Comparison of ENCODE assay signal across 10 cellular contexts in genomic region chrX:48694776-48695523, GRCh38. TPM values are rescaled to one million over a fixed set of nuclear protein-coding genes. Genes with fewer than 3 reads are reported as not detected.
DNase-seq lines count a peak whose midpoint lies in the region; ATAC-seq and TF ChIP-seq lines count a peak whose summit lies in the region.
"Had no signal": no experiment of that assay in that cellular context is flagged by ENCODE, and none has a peak within 500 bp of the region (broad histone marks: within the 10 kb centered on the region; RNA-seq: fewer than 3 reads in every experiment).

No MANE protein-coding gene starts in this region.

- H3K27ac Mint-ChIP-seq in CD8-positive, alpha-beta T cell = peak overlapping the region; percentile 98
- peak overlapping the region; percentile 98 for H3K27ac Mint-ChIP-seq in activated naive CD8-positive, alpha-beta T cell treated with anti-CD3 and anti-CD28 coated beads, Interleukin-2, amount 10 ng/mL, durations not matched to agents 7 days and 5 days
- peak overlapping the region; percentile 88 to 96 for H3K27ac Mint-ChIP-seq in natural killer cell treated with Interleukin-12 subunit alpha and Interleukin-12 subunit beta and Interleukin-15 and Interleukin-18, amount 100 ng/mL, for 72 hours

- H3K4me1 Mint-ChIP-seq in CD8-positive, alpha-beta T cell (ENCODE audit: low read depth) = peaks cover 24% of the 10 kb centered on the region
- H3K4me1 Mint-ChIP-seq in activated naive CD8-positive, alpha-beta T cell treated with anti-CD3 and anti-CD28 coated beads, Interleukin-2, amount 10 ng/mL, durations not matched to agents 7 days and 5 days = peaks cover 16% of the 10 kb centered on the region
- peaks cover 16 to 26% of the 10 kb centered on the region in 2 donors for H3K4me1 Mint-ChIP-seq in natural killer cell treated with Interleukin-12 subunit alpha and Interleukin-12 subunit beta and Interleukin-15 and Interleukin-18, amount 100 ng/mL, for 72 hours (ENCODE audit: low read depth in 2 of 2)

- CTCF ChIA-PET in CD8-positive, alpha-beta T cell (lab: Charles Lee) = interaction anchor here (1.5 kb wide), 1 partner anchor 46 kb away, joined by 5 read pairs; no protein-coding TSS in a partner anchor
- CTCF ChIA-PET in HEK293 (lab: Yijun Ruan, JAX) = interaction anchor here (0.9 kb wide), 1 partner anchor 47 kb away, joined by 4 read pairs; no protein-coding TSS in a partner anchor

- no peak for ATAC-seq in CD8-positive, alpha-beta T cell
- ATAC-seq in activated naive CD8-positive, alpha-beta T cell treated with anti-CD3 and anti-CD28 coated beads, Interleukin-2, amount 10 ng/mL, durations not matched to agents 7 days and 5 days (ENCODE audit: low read depth) = no peak
- ATAC-seq in natural killer cell treated with Interleukin-12 subunit alpha and Interleukin-12 subunit beta and Interleukin-15 and Interleukin-18, amount 100 ng/mL, for 72 hours = no peak
- no peak for ATAC-seq in GM18861 (IDR thresholded peaks at IDR 0.05; ENCODE audit: unreplicated experiment)
- ATAC-seq in HG02870 (IDR thresholded peaks at IDR 0.05; ENCODE audit: unreplicated experiment) = no peak

- no peaks in the 10 kb centered on the region for H3K36me3 ChIP-seq in CD8-positive, alpha-beta T cell (ENCODE audit: insufficient read depth, low read length)
- H3K36me3 ChIP-seq in HEK293 (ENCODE audit: control insufficient read depth in 2 of 2, insufficient read depth in 1 of 2, low read length in 2 of 2) = peaks cover 0 to 16% of the 10 kb centered on the region in 2 experiments; a peak in 2 of 3 replicates

- no peak overlapping the region for H3K27ac ChIP-seq in CD8-positive, alpha-beta T cell (ENCODE audit: low read depth, low read length)
- no peak overlapping the region for H3K27ac ChIP-seq in HEK293 (ENCODE audit: extremely low read depth, low read depth, low read length)

- intact Hi-C loops in CD8-positive, alpha-beta T cell (cut with DNase I, micrococcal nuclease) = loop anchor here in 1 of 2 experiments (5.0 to 10.0 kb wide), 2 partner anchors 217 to 220 kb away; partner anchors contain the start of genes FTSJ1, SLC35A2 and SLC38A5

- H3K4me1 ChIP-seq in CD8-positive, alpha-beta T cell (ENCODE audit: insufficient read depth, low read length) = peaks cover 15% of the 10 kb centered on the region
- no peaks in the 10 kb centered on the region for H3K4me1 ChIP-seq in HEK293 (ENCODE audit: control insufficient read depth, insufficient read depth, low read length)

- H3K27me3 Mint-ChIP-seq in CD8-positive, alpha-beta T cell (ENCODE audit: low read depth) = no peaks in the 10 kb centered on the region
- no peaks in the 10 kb centered on the region for H3K27me3 Mint-ChIP-seq in activated naive CD8-positive, alpha-beta T cell treated with anti-CD3 and anti-CD28 coated beads, Interleukin-2, amount 10 ng/mL, durations not matched to agents 7 days and 5 days
- H3K27me3 Mint-ChIP-seq in natural killer cell treated with Interleukin-12 subunit alpha and Interleukin-12 subunit beta and Interleukin-15 and Interleukin-18, amount 100 ng/mL, for 72 hours = peaks cover 0 to 4% of the 10 kb centered on the region in 2 donors

- H3K9me3 ChIP-seq in CD8-positive, alpha-beta T cell (ENCODE audit: low read length) = no peaks in the 10 kb centered on the region
- H3K9me3 ChIP-seq in HEK293 (ENCODE audit: control insufficient read depth, insufficient read depth, low read depth, low read length) = no peaks in the 10 kb centered on the region

- H3K36me3 Mint-ChIP-seq in CD8-positive, alpha-beta T cell = peaks cover 25% of the 10 kb centered on the region
- peaks cover 11% of the 10 kb centered on the region for H3K36me3 Mint-ChIP-seq in activated naive CD8-positive, alpha-beta T cell treated with anti-CD3 and anti-CD28 coated beads, Interleukin-2, amount 10 ng/mL, durations not matched to agents 7 days and 5 days
- peaks cover 11% of the 10 kb centered on the region for H3K36me3 Mint-ChIP-seq in natural killer cell treated with Interleukin-12 subunit alpha and Interleukin-12 subunit beta and Interleukin-15 and Interleukin-18, amount 100 ng/mL, for 72 hours

- TF ChIP-seq CTCF in CD8-positive, alpha-beta T cell (IDR thresholded peaks at IDR 0.05) = no peak
- no peak for TF ChIP-seq CTCF in HEK293 (tag by site-specific recombination; IDR thresholded peaks at IDR 0.05)

- H3K4me3 Mint-ChIP-seq in CD8-positive, alpha-beta T cell = peak overlapping the region; percentile 89
- H3K4me3 Mint-ChIP-seq in activated naive CD8-positive, alpha-beta T cell treated with anti-CD3 and anti-CD28 coated beads, Interleukin-2, amount 10 ng/mL, durations not matched to agents 7 days and 5 days = peak overlapping the region; percentile 96
- peak overlapping the region; percentile 97 for H3K4me3 Mint-ChIP-seq in natural killer cell treated with Interleukin-12 subunit alpha and Interleukin-12 subunit beta and Interleukin-15 and Interleukin-18, amount 100 ng/mL, for 72 hours

- DNase-seq in CD8-positive, alpha-beta T cell = no peak
- no peak for DNase-seq in activated naive CD8-positive, alpha-beta T cell treated with anti-CD3 and anti-CD28 coated beads, Interleukin-2, amount 10 ng/mL, durations not matched to agents 7 days and 5 days
- no peak for DNase-seq in natural killer cell treated with Interleukin-12 subunit alpha and Interleukin-12 subunit beta and Interleukin-15 and Interleukin-18, amount 100 ng/mL, for 72 hours (ENCODE audit: low spot score)
- no peak for DNase-seq in activated CD4-positive, CD25-positive, alpha-beta regulatory T cell (lab: John Stamatoyannopoulos, UW)
- DNase-seq in SIG-M5 treated with dmso at 0.1 percent for 504 hours (lab: John Stamatoyannopoulos, UW; ENCODE audit: unreplicated experiment) = no peak
- DNase-seq: activated CD8-positive, alpha-beta memory T cell treated with anti-CD3 and anti-CD28 coated beads for 24 hours had no signal

- no peaks in the 10 kb centered on the region for H3K9me3 Mint-ChIP-seq in CD8-positive, alpha-beta T cell
- no peaks in the 10 kb centered on the region for H3K9me3 Mint-ChIP-seq in activated naive CD8-positive, alpha-beta T cell treated with anti-CD3 and anti-CD28 coated beads, Interleukin-2, amount 10 ng/mL, durations not matched to agents 7 days and 5 days
- H3K9me3 Mint-ChIP-seq in natural killer cell treated with Interleukin-12 subunit alpha and Interleukin-12 subunit beta and Interleukin-15 and Interleukin-18, amount 100 ng/mL, for 72 hours = no peaks in the 10 kb centered on the region

- H3K27me3 ChIP-seq in CD8-positive, alpha-beta T cell (ENCODE audit: insufficient read depth, low read length) = no peaks in the 10 kb centered on the region

- POLR2A ChIA-PET in CD8-positive, alpha-beta T cell (lab: Charles Lee) = interaction anchor here (3.0 to 3.7 kb wide), 2 partner anchors 11 to 43 kb away, joined by 17 to 24 read pairs; partner anchors contain the start of gene WAS
- POLR2A ChIA-PET in HEK293 (lab: Yijun Ruan, JAX) = interaction anchor here (2.5 kb wide), 1 partner anchor 18 kb away, joined by 19 read pairs; no protein-coding TSS in a partner anchor
- POLR2A ChIA-PET in activated naive CD8-positive, alpha-beta T cell treated with anti-CD3 and anti-CD28 coated beads, Interleukin-2, amount 10 ng/mL, durations not matched to agents 7 days and 5 days (lab: Charles Lee) = interaction anchor here (1.8 to 3.8 kb wide), 5 partner anchors 11 to 106 kb away, joined by 6 to 29 read pairs (median 22); partner anchors contain the start of genes HDAC6 and WAS

- H3K4me3 ChIP-seq in CD8-positive, alpha-beta T cell (ENCODE audit: low read depth, low read length) = no peak overlapping the region
- H3K4me3 ChIP-seq in HEK293 (ENCODE audit: low read depth, low read length) = no peak overlapping the region

TF ChIP-seq in HEK293, 187 proteins besides CTCF, POLR2A, EP300 and RAD21 (continues in another document):
- TF ChIP-seq ZIC2 (tag by site-specific recombination; IDR thresholded peaks at IDR 0.05) = peak; percentile 49
- TF ChIP-seq, protein P1, sequence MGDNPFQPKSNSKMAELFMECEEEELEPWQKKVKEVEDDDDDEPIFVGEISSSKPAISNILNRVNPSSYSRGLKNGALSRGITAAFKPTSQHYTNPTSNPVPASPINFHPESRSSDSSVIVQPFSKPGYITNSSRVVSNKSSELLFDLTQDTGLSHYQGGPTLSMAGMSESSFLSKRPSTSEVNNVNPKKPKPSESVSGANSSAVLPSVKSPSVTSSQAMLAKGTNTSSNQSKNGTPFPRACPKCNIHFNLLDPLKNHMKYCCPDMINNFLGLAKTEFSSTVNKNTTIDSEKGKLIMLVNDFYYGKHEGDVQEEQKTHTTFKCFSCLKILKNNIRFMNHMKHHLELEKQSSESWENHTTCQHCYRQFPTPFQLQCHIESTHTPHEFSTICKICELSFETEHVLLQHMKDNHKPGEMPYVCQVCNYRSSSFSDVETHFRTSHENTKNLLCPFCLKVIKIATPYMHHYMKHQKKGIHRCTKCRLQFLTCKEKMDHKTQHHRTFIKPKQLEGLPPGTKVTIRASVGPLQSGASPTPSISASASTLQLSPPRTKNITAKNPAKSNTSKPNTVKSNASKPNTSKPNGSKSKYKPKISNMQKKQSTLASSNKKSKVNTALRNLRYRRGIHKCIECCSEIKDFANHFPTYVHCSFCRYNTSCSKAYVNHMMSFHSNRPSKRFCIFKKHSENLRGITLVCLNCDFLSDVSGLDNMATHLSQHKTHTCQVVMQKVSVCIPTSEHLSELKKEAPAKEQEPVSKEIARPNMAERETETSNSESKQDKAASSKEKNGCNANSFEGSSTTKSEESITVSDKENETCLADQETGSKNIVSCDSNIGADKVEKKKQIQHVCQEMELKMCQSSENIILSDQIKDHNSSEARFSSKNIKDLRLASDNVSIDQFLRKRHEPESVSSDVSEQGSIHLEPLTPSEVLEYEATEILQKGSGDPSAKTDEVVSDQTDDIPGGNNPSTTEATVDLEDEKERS (tag by site-specific recombination; IDR thresholded peaks at IDR 0.05) = no peak

RNA-seq across cellular contexts. Expression of gene SUV39H1, which starts 1.6 kb away (rescaled TPM):
- total RNA-seq in CD8-positive, alpha-beta T cell = 1 to 10 TPM; 8.2 to 8.6 TPM
- total RNA-seq in activated naive CD8-positive, alpha-beta T cell treated with anti-CD3 and anti-CD28 coated beads, Interleukin-2, amount 10 ng/mL, durations not matched to agents 7 days and 5 days = 10 to 100 TPM; 25.4 to 26.8 TPM
- 10 to 100 TPM; 19.2 to 33.8 TPM for total RNA-seq in natural killer cell treated with Interleukin-12 subunit alpha and Interleukin-12 subunit beta and Interleukin-15 and Interleukin-18, amount 100 ng/mL, for 72 hours

RNA-seq across cellular contexts. Expression of gene WAS, which starts 11.4 kb away (rescaled TPM):
- 10 to 100 TPM; 50.6 to 54.9 TPM for total RNA-seq in CD8-positive, alpha-beta T cell
- 100 to 1,000 TPM; 142 to 146 TPM for total RNA-seq in activated naive CD8-positive, alpha-beta T cell treated with anti-CD3 and anti-CD28 coated beads, Interleukin-2, amount 10 ng/mL, durations not matched to agents 7 days and 5 days
- total RNA-seq in natural killer cell treated with Interleukin-12 subunit alpha and Interleukin-12 subunit beta and Interleukin-15 and Interleukin-18, amount 100 ng/mL, for 72 hours = 100 to 1,000 TPM in 1 of 2 donors, 10 to 100 TPM in 1; 98.7 to 109 TPM
- total RNA-seq: dermis blood vessel endothelial cell had no signal
